In the genomic region with DNA sequence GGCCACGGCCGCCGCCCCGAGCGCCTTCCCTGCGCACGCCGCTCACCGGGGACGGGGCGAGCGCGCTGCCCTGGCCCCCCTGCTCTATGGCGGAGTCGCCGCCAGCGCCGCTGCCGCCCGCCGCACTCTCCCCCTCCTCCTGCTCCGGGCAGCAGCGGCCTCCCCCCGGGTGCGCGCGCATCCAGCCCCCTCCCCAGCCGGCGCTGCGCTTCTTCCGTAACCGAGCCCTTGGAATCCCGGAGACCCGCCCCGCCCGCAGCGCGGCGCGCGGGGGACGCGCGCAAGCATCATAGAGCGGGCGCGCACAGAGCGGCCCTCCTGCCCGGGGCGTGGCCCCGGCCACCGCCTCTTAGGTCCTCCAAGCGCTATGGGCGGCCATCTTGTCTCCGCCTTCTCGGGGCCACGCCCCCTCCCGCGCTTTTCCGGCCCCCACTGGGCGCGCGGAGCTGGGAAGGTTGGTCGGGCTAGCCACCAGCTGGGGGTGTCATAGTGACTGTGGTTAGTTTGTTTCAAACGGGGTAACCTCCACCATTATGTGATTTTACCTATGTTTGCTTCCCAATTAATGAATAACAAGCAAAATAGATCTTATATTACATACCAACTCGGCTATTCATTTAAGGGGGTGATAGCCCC, we compare ENCODE assay signal across 8 cellular contexts. TPM values are rescaled to one million over a fixed set of nuclear protein-coding genes. Genes with fewer than 3 reads are reported as not detected.
DNase-seq lines count a peak whose midpoint lies in the region; ATAC-seq and TF ChIP-seq lines count a peak whose summit lies in the region.

A gene with protein sequence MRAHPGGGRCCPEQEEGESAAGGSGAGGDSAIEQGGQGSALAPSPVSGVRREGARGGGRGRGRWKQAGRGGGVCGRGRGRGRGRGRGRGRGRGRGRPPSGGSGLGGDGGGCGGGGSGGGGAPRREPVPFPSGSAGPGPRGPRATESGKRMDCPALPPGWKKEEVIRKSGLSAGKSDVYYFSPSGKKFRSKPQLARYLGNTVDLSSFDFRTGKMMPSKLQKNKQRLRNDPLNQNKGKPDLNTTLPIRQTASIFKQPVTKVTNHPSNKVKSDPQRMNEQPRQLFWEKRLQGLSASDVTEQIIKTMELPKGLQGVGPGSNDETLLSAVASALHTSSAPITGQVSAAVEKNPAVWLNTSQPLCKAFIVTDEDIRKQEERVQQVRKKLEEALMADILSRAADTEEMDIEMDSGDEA (minus strand): TSS at position 291 of the 636 bp plus-strand sequence. CDS start 110 bp downstream, at position 181.

- H3K36me3 Mint-ChIP-seq in nephron progenitor cell (ENCODE audit: low read depth) = peaks cover 22% of the 10 kb centered on the region

- DNase-seq in H7 (peak; percentile 98), M059J (ENCODE audit: low read depth) (peak; percentile 95), SHP77 (lab: John Stamatoyannopoulos, UW) (peak; percentile 89 to 96), fibroblast of the aortic adventitia (ENCODE audit: low read depth) (peak; percentile 91), nephron progenitor cell (peak; percentile 96)
- peak; percentile 98 for DNase-seq in activated effector memory CD4-positive, alpha-beta T cell treated with anti-CD3 and anti-CD28 coated beads, Interleukin-2, amount 50 U/mL, for 16 hours
- peak; percentile 94 to 96 for DNase-seq in stimulated activated naive CD8-positive, alpha-beta T cell treated with anti-CD3 and anti-CD28 coated beads, Interleukin-15, amount 100 ng/mL, for 72 hours

- ATAC-seq in stimulated activated naive CD8-positive, alpha-beta T cell treated with anti-CD3 and anti-CD28 coated beads, Interleukin-15, amount 100 ng/mL, for 72 hours = peak; percentile 87

- H3K27ac Mint-ChIP-seq in nephron progenitor cell = peak within 1 kb of the TSS; percentile 87
- peak within 1 kb of the TSS; percentile 99 to 100 for H3K27ac Mint-ChIP-seq in stimulated activated naive CD8-positive, alpha-beta T cell treated with anti-CD3 and anti-CD28 coated beads, Interleukin-15, amount 100 ng/mL, for 72 hours

- H3K9ac ChIP-seq in ES-I3 (ENCODE audit: low read depth, low read length) = peak within 1 kb of the TSS; percentile 49; the same call in 1 of the 2 replicates

- peaks cover 45% of the 10 kb centered on the region for H3K4me1 Mint-ChIP-seq in nephron progenitor cell
- H3K4me1 Mint-ChIP-seq in stimulated activated naive CD8-positive, alpha-beta T cell treated with anti-CD3 and anti-CD28 coated beads, Interleukin-15, amount 100 ng/mL, for 72 hours = peaks cover 46% of the 10 kb centered on the region

- H3K27me3 ChIP-seq in H7 (ENCODE audit: control insufficient read depth, insufficient read depth, low read length) = no peaks in the 10 kb centered on the region

- H3K4me3 ChIP-seq in H7 (ENCODE audit: insufficient read depth, low read depth, low read length) (peak within 1 kb of the TSS; percentile 55), fibroblast of the aortic adventitia (ENCODE audit: low read depth, low read length) (peak within 1 kb of the TSS; percentile 89)

- H3K36me3 ChIP-seq in ES-I3 (ENCODE audit: insufficient read depth, low read length) (no peaks in the 10 kb centered on the region), H7 (replicated peaks; ENCODE audit: control insufficient read depth, insufficient read depth, low read length) (no peaks in the 10 kb centered on the region)

- peaks cover 13% of the 10 kb centered on the region for H3K4me1 ChIP-seq in ES-I3 (ENCODE audit: insufficient read depth, low read length)

- peaks cover 3% of the 10 kb centered on the region for H3K27me3 Mint-ChIP-seq in nephron progenitor cell (ENCODE audit: low read depth, poor library complexity)
- H3K27me3 Mint-ChIP-seq in stimulated activated naive CD8-positive, alpha-beta T cell treated with anti-CD3 and anti-CD28 coated beads, Interleukin-15, amount 100 ng/mL, for 72 hours = no peaks in the 10 kb centered on the region

- peak within 1 kb of the TSS; percentile 95 for H3K4me3 Mint-ChIP-seq in nephron progenitor cell
- peak within 1 kb of the TSS; percentile 90 to 95 for H3K4me3 Mint-ChIP-seq in stimulated activated naive CD8-positive, alpha-beta T cell treated with anti-CD3 and anti-CD28 coated beads, Interleukin-15, amount 100 ng/mL, for 72 hours

- no peaks in the 10 kb centered on the region for H3K9me3 ChIP-seq in ES-I3 (ENCODE audit: control insufficient read depth, insufficient read depth, low read length)

- H3K9me3 Mint-ChIP-seq in nephron progenitor cell = no peaks in the 10 kb centered on the region
- H3K9me3 Mint-ChIP-seq in stimulated activated naive CD8-positive, alpha-beta T cell treated with anti-CD3 and anti-CD28 coated beads, Interleukin-15, amount 100 ng/mL, for 72 hours = no peaks in the 10 kb centered on the region

- TF ChIP-seq CTCF in fibroblast of the aortic adventitia (IDR thresholded peaks at IDR 0.05; ENCODE audit: insufficient read depth, low read length) = no peak
- TF ChIP-seq CTCF in nephron progenitor cell (IDR thresholded peaks at IDR 0.05) = no peak

RNA-seq across cellular contexts. Expression of the gene that starts here (rescaled TPM):
- total RNA-seq in H7 (2014; rRNA removed; shearing (Covaris generic)) = 55.9 and 61.0 TPM in 2 replicates
- total RNA-seq in M059J (2014; rRNA removed; shearing (Covaris generic)) = 37.1 and 49.7 TPM in 2 replicates
- total RNA-seq in fibroblast of the aortic adventitia (ENCODE audit: low replicate concordance) = 11.2 and 34.2 TPM in 2 replicates

Comparison
In these comparisons a context has a peak if more than half of its experiments do, and no peak if none do; other contexts are left out.
1. Peak in every context shown above with its lines: DNase-seq, ATAC-seq and H3K4me3 ChIP-seq.